ENCODE assay signal across 8 cellular contexts in genomic region chr10:51699145-51699474, GRCh38. TPM values are rescaled to one million over a fixed set of nuclear protein-coding genes. Genes with fewer than 3 reads are reported as not detected.
DNase-seq lines count a peak whose midpoint lies in the region; ATAC-seq and TF ChIP-seq lines count a peak whose summit lies in the region.

No MANE protein-coding gene starts in this region.

- H3K9me3 ChIP-seq in Peyer's patch, result no peaks in the 10 kb centered on the region
- no peaks in the 10 kb centered on the region for H3K9me3 ChIP-seq in neuron (ENCODE audit: low read length)

- TF ChIP-seq POLR2A in Peyer's patch (IDR thresholded peaks at IDR 0.05), result no peak

- TF ChIP-seq CTCF in Peyer's patch (IDR thresholded peaks at IDR 0.05), result no peak

- no peak for DNase-seq in Peyer's patch
- DNase-seq in epithelial cell of prostate (ENCODE audit: low read depth, low spot score), result no peak
- no peak for DNase-seq in medulla oblongata (ENCODE audit: extremely low spot score)
- no peak for DNase-seq in HT-29 (ENCODE audit: low spot score)
- DNase-seq in HuH-7 (ENCODE audit: low spot score), result no peak

- no peaks in the 10 kb centered on the region for H3K36me3 ChIP-seq in Peyer's patch
- peaks cover 22% of the 10 kb centered on the region for H3K36me3 ChIP-seq in neuron (ENCODE audit: insufficient read depth, low read length)

- H3K4me1 ChIP-seq in Peyer's patch, result peaks cover 0 to 30% (median 11%) of the 10 kb centered on the region in 4 donors
- peaks cover 17% of the 10 kb centered on the region for H3K4me1 ChIP-seq in neuron (ENCODE audit: insufficient read depth, low read length)

- H2AFZ ChIP-seq in neuron (ENCODE audit: low read depth, low read length), result peak overlapping the region; percentile 55

- peak; percentile 31 for ATAC-seq in GM18873 (IDR thresholded peaks at IDR 0.05; ENCODE audit: low FRiP score, unreplicated experiment)
- ATAC-seq in HG02763 (IDR thresholded peaks at IDR 0.05; ENCODE audit: unreplicated experiment), result peak; percentile 25

- H3K27me3 ChIP-seq in Peyer's patch (no peaks in the 10 kb centered on the region), neuron (ENCODE audit: insufficient read depth, low read length) (no peaks in the 10 kb centered on the region)

- H3K27ac ChIP-seq in Peyer's patch (peak overlapping the region; percentile 84 to 94 (median 87)), epithelial cell of prostate (peak overlapping the region; percentile 78)

- H3K4me3 ChIP-seq in Peyer's patch (peak overlapping the region; percentile 50 to 91 (median 80)), neuron (ENCODE audit: low read length) (peak overlapping the region; percentile 85)

RNA-seq across cellular contexts. Expression of gene CSTF2T, which starts 0.3 kb away (rescaled TPM):
- total RNA-seq in Peyer's patch, result 10 to 100 TPM; 11.9 to 17.3 (median 16.2) TPM
- 12.8 and 16.0 TPM in 2 replicates for total RNA-seq in HT-29 (2014; rRNA removed; shearing (Covaris generic))
